7 cellular contexts compared by ENCODE assay signal in genomic region chr20:6583134-6583738, GRCh38.
DNase-seq lines count a peak whose midpoint lies in the region; FAIRE-seq and TF ChIP-seq lines count a peak whose summit lies in the region.

No MANE protein-coding gene starts in this region.

- intact Hi-C loops in head of caudate nucleus (cut with DNase I) = no loop called here

- peak; percentile 31 for FAIRE-seq in GM12891 (lab: Jason Lieb, UNC)

- no peak overlapping the region for H3K27ac Mint-ChIP-seq in HFFc6

- TF ChIP-seq CTCF in HFFc6 (IDR thresholded peaks at IDR 0.05) = peak; percentile 67

- H3K4me1 Mint-ChIP-seq in HFFc6 (ENCODE audit: low read depth) = no peaks in the 10 kb centered on the region

- H3K36me3 Mint-ChIP-seq in HFFc6 (ENCODE audit: low read depth) = no peaks in the 10 kb centered on the region

- peaks cover 2% of the 10 kb centered on the region; the same call in 1 of the 2 replicates for H3K27me3 Mint-ChIP-seq in HFFc6 (ENCODE audit: insufficient read depth)

- peak; percentile 11 for DNase-seq in GM12891 (ENCODE audit: insufficient read length, low spot score)
- no peak for DNase-seq in HFFc6
- DNase-seq in NCI-H1048 (lab: John Stamatoyannopoulos, UW) = peak; percentile 22
- peak; percentile 63 for DNase-seq in SW480 (ENCODE audit: low spot score)
- DNase-seq in head of caudate nucleus = peak in 37 of 42 donors; percentile 1 to 70 (median 32)
- DNase-seq in renal cortical epithelial cell (ENCODE audit: low read depth) = peak; percentile 63
- DNase-seq in activated CD4-positive, CD25-positive, alpha-beta regulatory T cell treated with anti-CD3 and anti-CD28 coated beads, Interleukin-2, amount 50 U/mL, for 72 hours = no peak

- no peak overlapping the region for H3K4me3 Mint-ChIP-seq in HFFc6

- peaks cover 35% of the 10 kb centered on the region for H3K9me3 Mint-ChIP-seq in HFFc6

- no peak for TF ChIP-seq POLR2A in GM12891 (IDR thresholded peaks at IDR 0.05; ENCODE audit: low read depth, low read length)

TF ChIP-seq in GM12891, 5 proteins besides CTCF, POLR2A, EP300 and RAD21:
- TF ChIP-seq SPI1 (IDR thresholded peaks at IDR 0.05; ENCODE audit: low read depth, low read length) = no peak
- no peak for TF ChIP-seq POLR2AphosphoS5 (IDR thresholded peaks at IDR 0.05; ENCODE audit: low read depth, low read length)
- no peak for TF ChIP-seq TAF1 (IDR thresholded peaks at IDR 0.05; ENCODE audit: low read depth, low read length)
- no peak for TF ChIP-seq PAX5 (IDR thresholded peaks at IDR 0.05; ENCODE audit: insufficient read depth, low read length, severe bottlenecking)
- no peak for TF ChIP-seq POU2F2 (IDR thresholded peaks at IDR 0.05; ENCODE audit: low read depth, low read length)

Comparison
In these comparisons a context has a peak if more than half of its experiments do, and no peak if none do; other contexts are left out.
1. DNase-seq: peak in GM12891 (single experiment), NCI-H1048 (single experiment), SW480 (single experiment), head of caudate nucleus (37 of 42) and renal cortical epithelial cell (single experiment); none in HFFc6 (single experiment) and activated CD4-positive, CD25-positive, alpha-beta regulatory T cell treated with anti-CD3 and anti-CD28 coated beads, Interleukin-2, amount 50 U/mL, for 72 hours (single experiment).